Comparison of ENCODE assay signal across 21 cellular contexts in genomic region chr5:150188146-150188842, GRCh38. TPM values are rescaled to one million over a fixed set of nuclear protein-coding genes. Genes with fewer than 3 reads are reported as not detected.
DNase-seq lines count a peak whose midpoint lies in the region; ATAC-seq, FAIRE-seq and TF ChIP-seq lines count a peak whose summit lies in the region.
"Had no signal": no experiment of that assay in that cellular context is flagged by ENCODE, and none has a peak within 500 bp of the region (broad histone marks: within the 10 kb centered on the region; RNA-seq: fewer than 3 reads in every experiment).

No MANE protein-coding gene starts in this region.

- intact Hi-C loops in thyroid gland (cut with DNase I): no loop called here

- H3K4me1 ChIP-seq in HEK293 (ENCODE audit: control insufficient read depth, insufficient read depth, low read length) (no peaks in the 10 kb centered on the region), H1 (replicated peaks in 1 of 4; ENCODE audit: control insufficient read depth in 3 of 4, insufficient read depth in 4 of 4, low read length in 3 of 4) (peaks cover 4 to 26% (median 8%) of the 10 kb centered on the region in 4 experiments), mucosa of rectum (ENCODE audit: control insufficient read depth in 2 of 2, insufficient read depth in 2 of 2, low read length in 2 of 2) (peaks cover 59 to 70% of the 10 kb centered on the region in 2 donors), skeletal muscle tissue (ENCODE audit: control insufficient read depth in 3 of 3, insufficient read depth in 3 of 3, low read length in 3 of 3) (peaks cover 12 to 35% (median 22%) of the 10 kb centered on the region in 3 donors), thyroid gland (peaks cover 0 to 6% of the 10 kb centered on the region in 2 donors)

- H3K23ac ChIP-seq in H1 (ENCODE audit: insufficient read length): no peak overlapping the region

- H2AFZ ChIP-seq in H1 (ENCODE audit: low read length): no peak overlapping the region
- H2AFZ ChIP-seq: GM23338 had no signal

- H3K14ac ChIP-seq in H1 (ENCODE audit: insufficient read length): no peak overlapping the region

- H3K79me1 ChIP-seq in H1 (ENCODE audit: low read depth, low read length): no peaks in the 10 kb centered on the region

- TF ChIP-seq CTCF in HEK293 (tag by site-specific recombination; IDR thresholded peaks at IDR 0.05): no peak
- TF ChIP-seq CTCF in H1 (IDR thresholded peaks at IDR 0.05; ENCODE audit: control extremely low read depth in 1 of 3, insufficient read depth in 1 of 3, low read depth in 1 of 3, low read length in 3 of 3): no peak
- TF ChIP-seq CTCF in thyroid gland (IDR thresholded peaks at IDR 0.05): no peak

- ATAC-seq in GM19397 (IDR thresholded peaks at IDR 0.05; ENCODE audit: unreplicated experiment) (no peak), HG03442 (IDR thresholded peaks at IDR 0.05; ENCODE audit: unreplicated experiment) (no peak), GM19455 (IDR thresholded peaks at IDR 0.05; ENCODE audit: unreplicated experiment) (no peak)
- ATAC-seq: GM23338, HCT116, HepG2 had no signal

- no peak overlapping the region for H2BK12ac ChIP-seq in H1 (ENCODE audit: low read depth, low read length)

- DNase-seq in H1 (ENCODE audit: low read depth in 1 of 2, low spot score in 2 of 2): no peak
- DNase-seq in thyroid gland: no peak
- DNase-seq: 8988T; CD4-positive, alpha-beta memory T cell; DMS79 treated with DMSO at 0.1 percent for 48 hours; GF-D8; H7 had no signal

- no peak overlapping the region for H4K5ac ChIP-seq in H1 (ENCODE audit: insufficient read length, low read depth, low read length)

- H2BK15ac ChIP-seq in H1 (ENCODE audit: low read length): no peak overlapping the region

- 0 out of 2 replicates have a peak overlapping the region, but pooled peaks have one; percentile 5 for H2AK5ac ChIP-seq in H1 (ENCODE audit: low read depth, low read length)

- no peak for FAIRE-seq in H1 (lab: Jason Lieb, UNC)
- FAIRE-seq: HepG2 had no signal

- TF ChIP-seq POLR2A in H1 (IDR thresholded peaks at IDR 0.05; ENCODE audit: control extremely low read depth in 1 of 2, low read depth in 2 of 2, low read length in 2 of 2): no peak
- TF ChIP-seq POLR2A in thyroid gland (IDR thresholded peaks at IDR 0.05): no peak

- no peak for TF ChIP-seq RAD21 in H1 (IDR thresholded peaks at IDR 0.05 in 1 of 2, conservative IDR thresholded peaks at IDR 0.05 in 1 of 2; ENCODE audit: low read depth in 2 of 2, low read length in 2 of 2)

- H3K18ac ChIP-seq in H1 (ENCODE audit: extremely low read depth, low read length): no peak overlapping the region

- H3K27ac ChIP-seq in HEK293 (ENCODE audit: extremely low read depth, low read depth, low read length) (no peak overlapping the region), H1 (ENCODE audit: low read depth, low read length) (no peak overlapping the region), mucosa of rectum (ENCODE audit: low read depth in 2 of 2, low read length in 2 of 2) (peak overlapping the region; percentile 23 to 38), skeletal muscle tissue (ENCODE audit: low read depth, low read length) (peak overlapping the region; percentile 49), thyroid gland (no peak overlapping the region)
- H3K27ac ChIP-seq: BLaER1 had no signal

- H3K9ac ChIP-seq in H1 (replicated peaks in 1 of 4; ENCODE audit: extremely low read depth in 1 of 4, low read depth in 3 of 4, low read length in 3 of 4) (no peak overlapping the region), mucosa of rectum (ENCODE audit: low read depth in 1 of 2, low read length in 2 of 2) (no peak overlapping the region), skeletal muscle tissue (ENCODE audit: low read depth in 1 of 3, low read length in 3 of 3) (peak overlapping the region in 2 of 3 donors; percentile 40 to 48)
- H3K9ac ChIP-seq: BLaER1 had no signal

- H4K20me1 ChIP-seq in H1 (replicated peaks in 1 of 2; ENCODE audit: control insufficient read depth in 1 of 2, insufficient read depth in 2 of 2, low read length in 2 of 2): peaks cover 1 to 3% of the 10 kb centered on the region in 2 experiments

- H4K91ac ChIP-seq in H1 (replicated peaks; ENCODE audit: insufficient read length, low read length): no peak overlapping the region

- H2BK20ac ChIP-seq in H1 (ENCODE audit: low read length): no peak overlapping the region

- H3K4me3 ChIP-seq in HEK293 (ENCODE audit: low read depth, low read length): no peak overlapping the region
- H3K4me3 ChIP-seq in H1 (ENCODE audit: extremely low read depth in 1 of 4, insufficient read depth in 2 of 4, low read depth in 3 of 4, low read length in 4 of 4): no peak overlapping the region
- no peak overlapping the region for H3K4me3 ChIP-seq in mucosa of rectum (ENCODE audit: low read length in 2 of 2)
- H3K4me3 ChIP-seq in skeletal muscle tissue (ENCODE audit: low read length in 3 of 3): peak overlapping the region in 1 of 3 donors; percentile 29
- H3K4me3 ChIP-seq in thyroid gland (replicated peaks in 1 of 3): no peak overlapping the region
- H3K4me3 ChIP-seq: BLaER1, GM23338 had no signal

- no peak overlapping the region for H2BK120ac ChIP-seq in H1 (replicated peaks; ENCODE audit: low read depth, low read length)

- H3K36me3 ChIP-seq in HEK293 (ENCODE audit: control insufficient read depth in 2 of 2, insufficient read depth in 1 of 2, low read length in 2 of 2) (no peaks in the 10 kb centered on the region), H1 (ENCODE audit: control insufficient read depth in 2 of 4, insufficient read depth in 4 of 4, low read length in 3 of 4) (no peaks in the 10 kb centered on the region), mucosa of rectum (ENCODE audit: control insufficient read depth in 2 of 2, insufficient read depth in 2 of 2, low read length in 2 of 2) (peaks cover 10 to 15% of the 10 kb centered on the region in 2 donors), skeletal muscle tissue (ENCODE audit: control insufficient read depth in 3 of 3, insufficient read depth in 3 of 3, low read length in 3 of 3) (no peaks in the 10 kb centered on the region), thyroid gland (no peaks in the 10 kb centered on the region)
- H3K36me3 ChIP-seq: BLaER1 had no signal

- no peaks in the 10 kb centered on the region for H3K79me2 ChIP-seq in H1 (ENCODE audit: control insufficient read depth in 1 of 2, insufficient read depth in 2 of 2, low read length in 2 of 2)

- no peak overlapping the region for H3K56ac ChIP-seq in H1 (replicated peaks; ENCODE audit: insufficient read length, low read depth, low read length)

- H4K8ac ChIP-seq in H1 (ENCODE audit: extremely low read depth, insufficient read depth, low read length): no peak overlapping the region

- H3K9me3 ChIP-seq in HEK293 (ENCODE audit: control insufficient read depth, insufficient read depth, low read depth, low read length): no peaks in the 10 kb centered on the region
- H3K9me3 ChIP-seq in H1 (ENCODE audit: insufficient read depth in 2 of 2, low read depth in 1 of 2, low read length in 1 of 2): no peaks in the 10 kb centered on the region
- no peaks in the 10 kb centered on the region for H3K9me3 ChIP-seq in mucosa of rectum (ENCODE audit: control insufficient read depth in 2 of 2, low read length in 2 of 2)
- no peaks in the 10 kb centered on the region for H3K9me3 ChIP-seq in skeletal muscle tissue (ENCODE audit: control insufficient read depth in 3 of 3, low read length in 3 of 3)
- H3K9me3 ChIP-seq in thyroid gland: no peaks in the 10 kb centered on the region
- H3K9me3 ChIP-seq: BLaER1 had no signal

- WGBS in H1 (ENCODE audit: extremely low coverage in 1 of 2, insufficient coverage in 1 of 2, insufficient read length in 1 of 2, insufficient replicate concordance in 2 of 2, low coverage in 1 of 2, low lambda C conversion rate in 2 of 2, missing lambda C conversion rate in 1 of 2), 2 experiments: 89% methylated on average over 3 of the region's 3 CpGs; no CpG with 5 or more reads in 1 of the 2 experiments
- WGBS in thyroid gland, 2 donors: 70 to 77% methylated on average over 3 of the region's 3 CpGs

- no peak overlapping the region for H2BK5ac ChIP-seq in H1 (ENCODE audit: low read depth, low read length)

- CTCF ChIA-PET in HEK293 (lab: Yijun Ruan, JAX): interaction anchor here (0.8 kb wide), 1 partner anchor 9 kb away, joined by 3 read pairs; no protein-coding TSS in a partner anchor
- CTCF ChIA-PET in H1 (lab: Charles Lee; ENCODE audit: partially characterized antibody): interaction anchor here (0.5 to 23.7 kb wide), 7 partner anchors 13 to 85 kb away, joined by 3 to 302 read pairs (median 5); no protein-coding TSS in a partner anchor

- H3K27me3 ChIP-seq in H1 (replicated peaks in 1 of 4; ENCODE audit: control insufficient read depth in 3 of 4, extremely low read depth in 1 of 4, insufficient read depth in 3 of 4, low read length in 3 of 4) (peaks cover 29 to 65% (median 60%) of the 10 kb centered on the region in 4 experiments), mucosa of rectum (ENCODE audit: control insufficient read depth in 2 of 2, insufficient read depth in 2 of 2, low read length in 2 of 2) (peaks cover 4 to 5% of the 10 kb centered on the region in 2 donors), skeletal muscle tissue (ENCODE audit: control insufficient read depth in 3 of 3, insufficient read depth in 3 of 3, low read length in 3 of 3) (peaks cover 8 to 16% (median 12%) of the 10 kb centered on the region in 3 donors), thyroid gland (peaks cover 14% of the 10 kb centered on the region)

- H3K4me2 ChIP-seq in H1 (ENCODE audit: insufficient read depth in 1 of 2, low read depth in 2 of 2, low read length in 2 of 2): no peak overlapping the region
- H3K4me2 ChIP-seq: BLaER1, GM23338 had no signal

- TF ChIP-seq EP300 in H1 (IDR thresholded peaks at IDR 0.05; ENCODE audit: borderline replicate concordance in 1 of 2, low read depth in 2 of 2, low read length in 2 of 2): no peak

- no peak overlapping the region for H3K4ac ChIP-seq in H1 (replicated peaks; ENCODE audit: insufficient read length, low read depth, low read length)

- H3K23me2 ChIP-seq in H1 (ENCODE audit: low read depth, low read length): peaks cover 6% of the 10 kb centered on the region; the same call in 1 of the 2 replicates

- POLR2A ChIA-PET in HEK293 (lab: Yijun Ruan, JAX) (no interaction called here), H1 (lab: Charles Lee; ENCODE audit: partially characterized antibody) (no interaction called here)

RNA-seq across cellular contexts. Expression of gene SLC6A7, which starts 1.6 kb away (rescaled TPM):
- 0.07 TPM in 1 of 2 replicates, not detected in the other for total RNA-seq in H1 (2021; fragmentation: NEBNext Ultra II Directional; extraction: Animal tissue kit (Norgen Biotek cat#: 25700))
- polyA plus RNA-seq in H1 (2011; rRNA removed): 0.02 and 0.12 TPM in 2 replicates
- polyA plus RNA-seq in H1 (2011; cell fraction: cytosol; rRNA removed): 0.04 TPM
- 0.58 TPM for polyA plus RNA-seq in H1 (2011; cell fraction: nucleus; rRNA removed)
- polyA plus RNA-seq in H1 (2012, experiment 1 of 2): 0.09 to 0.13 TPM (median 0.11 TPM) in 3 of 4 replicates, not detected in the other
- polyA plus RNA-seq in H1 (2012, experiment 2 of 2): not detected
- polyA plus RNA-seq in H1 (2013, experiment 1 of 2): 0.06 TPM
- 0.06 TPM for polyA plus RNA-seq in H1 (2013, experiment 2 of 2)
- 0.41 TPM in 1 of 2 replicates, not detected in the other for polyA minus RNA-seq in H1 (2011; rRNA and poly(A)+ RNA removed)
- polyA minus RNA-seq in H1 (2011; cell fraction: cytosol; rRNA and poly(A)+ RNA removed): not detected
- not detected for polyA minus RNA-seq in H1 (2011; cell fraction: nucleus; rRNA and poly(A)+ RNA removed)
- total RNA-seq in skeletal muscle tissue: not detected
- total RNA-seq in thyroid gland: not detected
- total RNA-seq: A673; CD4-positive, alpha-beta memory T cell; GM23338; H7; HepG2 had no signal
- polyA plus RNA-seq: AG04450; CD14-positive monocyte; CD4-positive, alpha-beta memory T cell; GM23338; HepG2; IgD-negative memory B cell had no signal

RNA-seq across cellular contexts. Expression of gene CDX1, which starts 21.7 kb away (rescaled TPM):
- not detected in 2 replicates for total RNA-seq in H1 (2021; fragmentation: NEBNext Ultra II Directional; extraction: Animal tissue kit (Norgen Biotek cat#: 25700))
- 0.06 TPM in 1 of 2 replicates, not detected in the other for polyA plus RNA-seq in H1 (2011; rRNA removed)
- polyA plus RNA-seq in H1 (2011; cell fraction: cytosol; rRNA removed): not detected
- not detected for polyA plus RNA-seq in H1 (2011; cell fraction: nucleus; rRNA removed)
- not detected in 4 replicates for polyA plus RNA-seq in H1 (2012, experiment 1 of 2)
- polyA plus RNA-seq in H1 (2012, experiment 2 of 2): 0.13 TPM
- 0.06 TPM for polyA plus RNA-seq in H1 (2013, experiment 1 of 2)
- polyA plus RNA-seq in H1 (2013, experiment 2 of 2): 0.04 TPM
- not detected in 2 replicates for polyA minus RNA-seq in H1 (2011; rRNA and poly(A)+ RNA removed)
- not detected for polyA minus RNA-seq in H1 (2011; cell fraction: cytosol; rRNA and poly(A)+ RNA removed)
- not detected for polyA minus RNA-seq in H1 (2011; cell fraction: nucleus; rRNA and poly(A)+ RNA removed)
- total RNA-seq in skeletal muscle tissue: not detected
- not detected for total RNA-seq in thyroid gland
- total RNA-seq: A673; CD4-positive, alpha-beta memory T cell; GM23338; HepG2 had no signal
- polyA plus RNA-seq: CD14-positive monocyte; CD4-positive, alpha-beta memory T cell; GM23338; HepG2; IgD-negative memory B cell had no signal

RNA-seq across cellular contexts. Expression of gene PDGFRB, which starts 32.6 kb away (rescaled TPM):
- 13.7 and 15.9 TPM in 2 replicates for total RNA-seq in H1 (2021; fragmentation: NEBNext Ultra II Directional; extraction: Animal tissue kit (Norgen Biotek cat#: 25700))
- polyA plus RNA-seq in H1 (2011; rRNA removed): 4.2 and 5.9 TPM in 2 replicates
- 3.6 TPM for polyA plus RNA-seq in H1 (2011; cell fraction: cytosol; rRNA removed)
- 12.1 TPM for polyA plus RNA-seq in H1 (2011; cell fraction: nucleus; rRNA removed)
- polyA plus RNA-seq in H1 (2012, experiment 1 of 2): 4.0 to 5.6 TPM (median 5.0 TPM) in 4 replicates
- polyA plus RNA-seq in H1 (2012, experiment 2 of 2): 3.9 TPM
- 14.2 TPM for polyA plus RNA-seq in H1 (2013, experiment 1 of 2)
- 15.0 TPM for polyA plus RNA-seq in H1 (2013, experiment 2 of 2)
- 15.1 and 15.7 TPM in 2 replicates for polyA minus RNA-seq in H1 (2011; rRNA and poly(A)+ RNA removed)
- 6.9 TPM for polyA minus RNA-seq in H1 (2011; cell fraction: cytosol; rRNA and poly(A)+ RNA removed)
- 21.7 TPM for polyA minus RNA-seq in H1 (2011; cell fraction: nucleus; rRNA and poly(A)+ RNA removed)
- total RNA-seq in skeletal muscle tissue: 86.6 TPM
- 100 to 1,000 TPM in 2 of 4 donors, 10 to 100 TPM in 2; 47.3 to 108 (median 84.8) TPM for total RNA-seq in thyroid gland
- total RNA-seq: CD4-positive, alpha-beta memory T cell had no signal
- polyA plus RNA-seq: CD4-positive, alpha-beta memory T cell had no signal

Comparison
In these comparisons a context has a peak if more than half of its experiments do, and no peak if none do; other contexts are left out.
1. H3K27ac ChIP-seq: peak in mucosa of rectum (2 of 2) and skeletal muscle tissue (single experiment); none in HEK293 (single experiment), H1 (single experiment) and thyroid gland (0 of 3).
2. H3K9ac ChIP-seq: peak in skeletal muscle tissue (2 of 3); none in H1 (0 of 4) and mucosa of rectum (0 of 2).